ENCODE assay signal across 9 cellular contexts in genomic region chr16:11105038-11105903, GRCh38.
DNase-seq lines count a peak whose midpoint lies in the region; ATAC-seq and TF ChIP-seq lines count a peak whose summit lies in the region.
"Had no signal": no experiment of that assay in that cellular context is flagged by ENCODE, and none has a peak within 500 bp of the region (broad histone marks: within the 10 kb centered on the region; RNA-seq: fewer than 3 reads in every experiment).

No MANE protein-coding gene starts in this region.

- H3K27me3 Mint-ChIP-seq in WTC11 (ENCODE audit: low read depth), result no peaks in the 10 kb centered on the region

- TF ChIP-seq POLR2A in NB4 (IDR thresholded peaks at IDR 0.05; ENCODE audit: extremely low read depth, insufficient read length), result no peak

- H3K36me3 ChIP-seq in psoas muscle (ENCODE audit: insufficient read depth in 1 of 2, low read depth in 1 of 2), result no peaks in the 10 kb centered on the region

- no peak for TF ChIP-seq CTCF in NB4 (IDR thresholded peaks at IDR 0.05; ENCODE audit: low read depth, low read length)
- TF ChIP-seq CTCF in WTC11 (IDR thresholded peaks at IDR 0.05), result no peak
- peak; percentile 12 for TF ChIP-seq CTCF in fibroblast of the aortic adventitia (IDR thresholded peaks at IDR 0.05; ENCODE audit: insufficient read depth, low read length)
- no peak for TF ChIP-seq CTCF in psoas muscle (IDR thresholded peaks at IDR 0.05)

- no peak overlapping the region for H3K27ac ChIP-seq in psoas muscle
- H3K27ac ChIP-seq: C4-2B had no signal

- no peaks in the 10 kb centered on the region for H3K27me3 ChIP-seq in psoas muscle (ENCODE audit: insufficient read depth in 3 of 3, low read length in 2 of 3)

- CTCF ChIA-PET in WTC11 (lab: Charles Lee), result interaction anchor here (1.0 to 1.1 kb wide), 2 partner anchors 134 to 282 kb away, joined by 4 to 5 read pairs; no protein-coding TSS in a partner anchor

- H3K4me1 Mint-ChIP-seq in WTC11, result peaks cover 9% of the 10 kb centered on the region

- peak; percentile 21 to 29 for DNase-seq in activated CD4-positive, alpha-beta T cell treated with anti-CD3 and anti-CD28 coated beads for 4 hours
- DNase-seq in activated CD4-positive, alpha-beta T cell treated with anti-CD3 and anti-CD28 coated beads, Interleukin-2, amount 50 U/mL, for 1 hour, result no peak
- peak; percentile 96 for DNase-seq in NB4 (ENCODE audit: low read depth)
- DNase-seq in WTC11 (ENCODE audit: low spot score), result no peak
- peak; percentile 97 for DNase-seq in fibroblast of the aortic adventitia (ENCODE audit: low read depth)
- peak in 1 of 2 donors; percentile 61 for DNase-seq in psoas muscle
- DNase-seq in head of caudate nucleus, result no peak

- H3K36me3 Mint-ChIP-seq in WTC11, result no peaks in the 10 kb centered on the region

- ATAC-seq in HG02678 (IDR thresholded peaks at IDR 0.05; ENCODE audit: unreplicated experiment) (peak; percentile 65), WTC11 (no peak), psoas muscle (peak; percentile 65 to 92 (median 86))

- no peak overlapping the region for H3K4me3 ChIP-seq in NB4 (ENCODE audit: low read depth, low read length)
- no peak overlapping the region for H3K4me3 ChIP-seq in fibroblast of the aortic adventitia (ENCODE audit: low read depth, low read length)
- H3K4me3 ChIP-seq in psoas muscle, result no peak overlapping the region

- intact Hi-C loops in psoas muscle (cut with DNase I) (no loop called here), head of caudate nucleus (cut with DNase I) (no loop called here)

- no peaks in the 10 kb centered on the region for H3K9me3 ChIP-seq in psoas muscle

- 13 to 23% (median 15%) methylated on average over 7 of the region's 7 CpGs for WGBS in psoas muscle, 3 donors

- no peaks in the 10 kb centered on the region for H3K9me3 Mint-ChIP-seq in WTC11

- H3K4me3 Mint-ChIP-seq in WTC11, result no peak overlapping the region

- H3K27ac Mint-ChIP-seq in WTC11, result peak overlapping the region; percentile 10; the same call in 1 of the 2 replicates

- POLR2A ChIA-PET in WTC11 (lab: Charles Lee), result no interaction called here

- peaks cover 22% of the 10 kb centered on the region for H3K4me1 ChIP-seq in psoas muscle

TF ChIP-seq in WTC11, 78 proteins besides CTCF, POLR2A, EP300 and RAD21 (continues in another document):
- TF ChIP-seq JUN (CRISPR knock-in tag; IDR thresholded peaks at IDR 0.05), result no peak
- TF ChIP-seq CDX4 (CRISPR knock-in tag; IDR thresholded peaks at IDR 0.05; ENCODE audit: borderline replicate concordance), result no peak
- TF ChIP-seq, protein P1, sequence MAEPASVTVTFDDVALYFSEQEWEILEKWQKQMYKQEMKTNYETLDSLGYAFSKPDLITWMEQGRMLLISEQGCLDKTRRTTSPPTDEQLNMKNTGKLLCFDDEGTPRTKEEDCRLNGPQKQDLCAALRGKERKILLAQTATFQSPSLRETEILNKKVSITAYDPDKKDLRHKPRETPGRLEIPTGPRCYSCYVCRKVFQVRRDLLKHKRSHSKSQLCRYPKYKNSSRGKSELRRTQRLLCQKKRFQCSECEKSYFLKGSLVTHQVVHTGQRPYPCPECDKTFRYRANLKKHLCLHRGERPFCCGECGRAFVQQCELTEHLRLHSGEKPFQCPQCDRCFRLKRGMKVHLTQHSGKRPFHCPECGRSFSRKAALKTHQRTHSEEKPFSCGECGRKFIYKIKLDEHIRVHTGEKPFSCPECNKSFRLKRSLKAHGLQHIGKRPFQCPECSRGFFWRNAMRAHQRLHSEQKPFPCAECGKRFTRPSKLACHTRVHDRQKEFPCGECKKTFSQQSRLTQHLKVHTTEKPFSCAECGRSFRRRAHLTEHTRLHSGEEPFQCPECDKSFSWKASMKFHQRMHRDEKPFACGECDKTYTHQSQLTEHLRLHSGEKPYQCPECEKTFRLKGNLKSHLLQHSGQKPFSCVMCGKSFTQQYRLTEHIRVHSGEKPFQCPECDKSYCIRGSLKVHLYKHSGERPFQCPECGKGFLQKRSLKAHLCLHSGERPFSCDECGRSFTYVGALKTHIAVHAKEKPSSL (CRISPR knock-in tag; conservative IDR thresholded peaks at IDR 0.05), result no peak
- TF ChIP-seq NR1H2 (CRISPR knock-in tag; IDR thresholded peaks at IDR 0.05), result no peak
- TF ChIP-seq, protein P2, sequence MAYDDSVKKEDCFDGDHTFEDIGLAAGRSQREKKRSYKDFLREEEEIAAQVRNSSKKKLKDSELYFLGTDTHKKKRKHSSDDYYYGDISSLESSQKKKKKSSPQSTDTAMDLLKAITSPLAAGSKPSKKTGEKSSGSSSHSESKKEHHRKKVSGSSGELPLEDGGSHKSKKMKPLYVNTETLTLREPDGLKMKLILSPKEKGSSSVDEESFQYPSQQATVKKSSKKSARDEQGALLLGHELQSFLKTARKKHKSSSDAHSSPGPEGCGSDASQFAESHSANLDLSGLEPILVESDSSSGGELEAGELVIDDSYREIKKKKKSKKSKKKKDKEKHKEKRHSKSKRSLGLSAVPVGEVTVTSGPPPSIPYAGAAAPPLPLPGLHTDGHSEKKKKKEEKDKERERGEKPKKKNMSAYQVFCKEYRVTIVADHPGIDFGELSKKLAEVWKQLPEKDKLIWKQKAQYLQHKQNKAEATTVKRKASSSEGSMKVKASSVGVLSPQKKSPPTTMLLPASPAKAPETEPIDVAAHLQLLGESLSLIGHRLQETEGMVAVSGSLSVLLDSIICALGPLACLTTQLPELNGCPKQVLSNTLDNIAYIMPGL (CRISPR knock-in tag; IDR thresholded peaks at IDR 0.05), result no peak
- TF ChIP-seq MYBL2 (CRISPR knock-in tag; IDR thresholded peaks at IDR 0.05), result no peak
- TF ChIP-seq ZNF416 (CRISPR knock-in tag; IDR thresholded peaks at IDR 0.05), result no peak
- TF ChIP-seq, protein P3, sequence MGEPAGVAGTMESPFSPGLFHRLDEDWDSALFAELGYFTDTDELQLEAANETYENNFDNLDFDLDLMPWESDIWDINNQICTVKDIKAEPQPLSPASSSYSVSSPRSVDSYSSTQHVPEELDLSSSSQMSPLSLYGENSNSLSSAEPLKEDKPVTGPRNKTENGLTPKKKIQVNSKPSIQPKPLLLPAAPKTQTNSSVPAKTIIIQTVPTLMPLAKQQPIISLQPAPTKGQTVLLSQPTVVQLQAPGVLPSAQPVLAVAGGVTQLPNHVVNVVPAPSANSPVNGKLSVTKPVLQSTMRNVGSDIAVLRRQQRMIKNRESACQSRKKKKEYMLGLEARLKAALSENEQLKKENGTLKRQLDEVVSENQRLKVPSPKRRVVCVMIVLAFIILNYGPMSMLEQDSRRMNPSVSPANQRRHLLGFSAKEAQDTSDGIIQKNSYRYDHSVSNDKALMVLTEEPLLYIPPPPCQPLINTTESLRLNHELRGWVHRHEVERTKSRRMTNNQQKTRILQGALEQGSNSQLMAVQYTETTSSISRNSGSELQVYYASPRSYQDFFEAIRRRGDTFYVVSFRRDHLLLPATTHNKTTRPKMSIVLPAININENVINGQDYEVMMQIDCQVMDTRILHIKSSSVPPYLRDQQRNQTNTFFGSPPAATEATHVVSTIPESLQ (CRISPR knock-in tag; IDR thresholded peaks at IDR 0.05), result no peak
- TF ChIP-seq MLX (CRISPR knock-in tag; IDR thresholded peaks at IDR 0.05), result no peak
- no peak for TF ChIP-seq ZNF423 (CRISPR knock-in tag; IDR thresholded peaks at IDR 0.05)
- TF ChIP-seq, protein P4, sequence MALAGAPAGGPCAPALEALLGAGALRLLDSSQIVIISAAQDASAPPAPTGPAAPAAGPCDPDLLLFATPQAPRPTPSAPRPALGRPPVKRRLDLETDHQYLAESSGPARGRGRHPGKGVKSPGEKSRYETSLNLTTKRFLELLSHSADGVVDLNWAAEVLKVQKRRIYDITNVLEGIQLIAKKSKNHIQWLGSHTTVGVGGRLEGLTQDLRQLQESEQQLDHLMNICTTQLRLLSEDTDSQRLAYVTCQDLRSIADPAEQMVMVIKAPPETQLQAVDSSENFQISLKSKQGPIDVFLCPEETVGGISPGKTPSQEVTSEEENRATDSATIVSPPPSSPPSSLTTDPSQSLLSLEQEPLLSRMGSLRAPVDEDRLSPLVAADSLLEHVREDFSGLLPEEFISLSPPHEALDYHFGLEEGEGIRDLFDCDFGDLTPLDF (CRISPR knock-in tag; IDR thresholded peaks at IDR 0.05), result no peak
- TF ChIP-seq HMGA2 (CRISPR knock-in tag; IDR thresholded peaks at IDR 0.05), result no peak
- no peak for TF ChIP-seq FOXJ3 (CRISPR knock-in tag; IDR thresholded peaks at IDR 0.05; ENCODE audit: borderline replicate concordance)
- no peak for TF ChIP-seq ESRRA (CRISPR knock-in tag; IDR thresholded peaks at IDR 0.05; ENCODE audit: borderline replicate concordance)
- TF ChIP-seq IRF1 (CRISPR knock-in tag; IDR thresholded peaks at IDR 0.05), result no peak
- TF ChIP-seq, protein P5, sequence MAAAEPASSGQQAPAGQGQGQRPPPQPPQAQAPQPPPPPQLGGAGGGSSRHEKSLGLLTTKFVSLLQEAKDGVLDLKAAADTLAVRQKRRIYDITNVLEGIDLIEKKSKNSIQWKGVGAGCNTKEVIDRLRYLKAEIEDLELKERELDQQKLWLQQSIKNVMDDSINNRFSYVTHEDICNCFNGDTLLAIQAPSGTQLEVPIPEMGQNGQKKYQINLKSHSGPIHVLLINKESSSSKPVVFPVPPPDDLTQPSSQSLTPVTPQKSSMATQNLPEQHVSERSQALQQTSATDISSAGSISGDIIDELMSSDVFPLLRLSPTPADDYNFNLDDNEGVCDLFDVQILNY (CRISPR knock-in tag; IDR thresholded peaks at IDR 0.05), result no peak

Comparison
In these comparisons a context has a peak if more than half of its experiments do, and no peak if none do; other contexts are left out.
1. DNase-seq: peak in activated CD4-positive, alpha-beta T cell treated with anti-CD3 and anti-CD28 coated beads for 4 hours (2 of 2), NB4 (single experiment) and fibroblast of the aortic adventitia (single experiment); none in activated CD4-positive, alpha-beta T cell treated with anti-CD3 and anti-CD28 coated beads, Interleukin-2, amount 50 U/mL, for 1 hour (single experiment), WTC11 (single experiment) and head of caudate nucleus (0 of 42).